19 cellular contexts compared by ENCODE assay signal in the genomic region with DNA sequence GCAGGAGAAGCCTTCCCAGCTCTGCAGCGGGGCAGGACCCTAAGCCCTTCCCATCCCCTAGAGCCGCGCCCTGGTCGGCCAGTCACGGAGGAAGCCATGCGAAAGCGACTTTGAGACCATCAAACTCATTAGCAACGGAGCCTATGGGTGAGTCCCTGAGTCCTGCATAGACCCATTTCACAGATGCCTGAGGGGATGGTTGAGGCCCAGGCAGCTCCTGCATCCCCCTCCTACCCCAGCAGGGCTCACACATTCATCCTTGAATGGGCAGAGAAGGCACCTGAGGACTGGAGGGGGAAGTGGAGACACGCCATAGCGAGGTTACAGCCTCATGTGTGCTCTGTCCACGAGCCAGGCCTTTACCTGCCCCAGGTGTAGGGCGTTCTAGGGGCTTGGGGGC. TPM values are rescaled to one million over a fixed set of nuclear protein-coding genes. Genes with fewer than 3 reads are reported as not detected.
A peak's percentile ranks its signal among the peaks of the same experiment; 100 is the strongest.
DNase-seq lines count a peak whose midpoint lies in the region; ATAC-seq and TF ChIP-seq lines count a peak whose summit lies in the region.
"Had no signal": no experiment of that assay in that cellular context is flagged by ENCODE, and none has a peak within 500 bp of the region (broad histone marks: within the 10 kb centered on the region; RNA-seq: fewer than 3 reads in every experiment).

No MANE protein-coding gene starts in this region.

- H3K4me3 ChIP-seq in tibial artery, result no peak overlapping the region
- H3K4me3 ChIP-seq: PC-9 had no signal

- H3K36me3 Mint-ChIP-seq in activated CD8-positive, alpha-beta memory T cell treated with anti-CD3 and anti-CD28 coated beads, Interleukin-2, amount 10 ng/mL, durations not matched to agents 7 days and 5 days, result peaks cover 35% of the 10 kb centered on the region
- peaks cover 15 to 50% (median 17%) of the 10 kb centered on the region in 3 donors for H3K36me3 Mint-ChIP-seq in immature natural killer cell
- peaks cover 48 to 60% of the 10 kb centered on the region in 2 donors for H3K36me3 Mint-ChIP-seq in stimulated activated naive B cell treated with anti-CD40 and anti-IgM and Interleukin-4, amounts not matched to agents 10 μg/mL and 1 μg/mL and 100 μg/mL, for 72 hours

- intact Hi-C loops in tibial artery (cut with DNase I; ENCODE audit: low total_unique reads), result no loop called here

- no peaks in the 10 kb centered on the region for H3K9me3 ChIP-seq in tibial artery

- peak overlapping the region; percentile 74 for H3K27ac Mint-ChIP-seq in activated CD8-positive, alpha-beta memory T cell treated with anti-CD3 and anti-CD28 coated beads, Interleukin-2, amount 10 ng/mL, durations not matched to agents 7 days and 5 days
- peak overlapping the region; percentile 79 to 96 (median 90) for H3K27ac Mint-ChIP-seq in immature natural killer cell
- H3K27ac Mint-ChIP-seq in stimulated activated naive B cell treated with anti-CD40 and anti-IgM and Interleukin-4, amounts not matched to agents 10 μg/mL and 1 μg/mL and 100 μg/mL, for 72 hours, result peak overlapping the region; percentile 71

- no peak overlapping the region for H3K4me3 Mint-ChIP-seq in activated CD8-positive, alpha-beta memory T cell treated with anti-CD3 and anti-CD28 coated beads, Interleukin-2, amount 10 ng/mL, durations not matched to agents 7 days and 5 days
- H3K4me3 Mint-ChIP-seq in immature natural killer cell, result peak overlapping the region in 4 of 5 donors; percentile 10 to 77 (median 66)
- no peak overlapping the region for H3K4me3 Mint-ChIP-seq in stimulated activated naive B cell treated with anti-CD40 and anti-IgM and Interleukin-4, amounts not matched to agents 10 μg/mL and 1 μg/mL and 100 μg/mL, for 72 hours

- no peak for TF ChIP-seq CTCF in tibial artery (IDR thresholded peaks at IDR 0.05)

- peaks cover 10% of the 10 kb centered on the region for H3K4me1 Mint-ChIP-seq in activated CD8-positive, alpha-beta memory T cell treated with anti-CD3 and anti-CD28 coated beads, Interleukin-2, amount 10 ng/mL, durations not matched to agents 7 days and 5 days
- peaks cover 16 to 22% of the 10 kb centered on the region in 2 donors for H3K4me1 Mint-ChIP-seq in immature natural killer cell
- peaks cover 0 to 5% of the 10 kb centered on the region in 2 donors for H3K4me1 Mint-ChIP-seq in stimulated activated naive B cell treated with anti-CD40 and anti-IgM and Interleukin-4, amounts not matched to agents 10 μg/mL and 1 μg/mL and 100 μg/mL, for 72 hours

- CTCF ChIA-PET in activated CD8-positive, alpha-beta memory T cell treated with anti-CD3 and anti-CD28 coated beads, Interleukin-2, amount 10 ng/mL, durations not matched to agents 7 days and 5 days (lab: Charles Lee), result interaction anchor here (0.8 to 2.7 kb wide), 6 partner anchors 9 to 45 kb away, joined by 3 to 9 read pairs (median 4); partner anchors contain the start of gene IFI30

- DNase-seq in activated CD8-positive, alpha-beta memory T cell treated with anti-CD3 and anti-CD28 coated beads, Interleukin-2, amount 10 ng/mL, durations not matched to agents 7 days and 5 days, result no peak
- no peak for DNase-seq in activated CD8-positive, alpha-beta memory T cell treated with anti-CD3 and anti-CD28 coated beads, Interleukin-2, amount 50 U/mL, for 4 hours
- no peak for DNase-seq in immature natural killer cell
- no peak for DNase-seq in stimulated activated naive B cell treated with anti-CD40 and anti-IgM and Interleukin-4, amounts not matched to agents 10 μg/mL and 1 μg/mL and 100 μg/mL, for 72 hours
- no peak for DNase-seq in NCI-H2227 treated with DMSO at 0.1 percent for 48 hours (lab: John Stamatoyannopoulos, UW)
- DNase-seq in tibial artery, result no peak
- DNase-seq: GOT3, HCEC 1CT, NCI-H1105, NCI-H146, NCI-H2029, NCI-H226, NCI-H510A treated with DMSO at 0.1 percent for 48 hours, NCI-H748 treated with DMSO at 0.1 percent for 48 hours, PC-9, RPMI8226, SHP77 treated with DMSO at 0.1 percent for 48 hours had no signal

- H3K27me3 ChIP-seq in tibial artery, result no peaks in the 10 kb centered on the region

- no peaks in the 10 kb centered on the region for H3K9me3 Mint-ChIP-seq in activated CD8-positive, alpha-beta memory T cell treated with anti-CD3 and anti-CD28 coated beads, Interleukin-2, amount 10 ng/mL, durations not matched to agents 7 days and 5 days (ENCODE audit: low read depth)
- no peaks in the 10 kb centered on the region for H3K9me3 Mint-ChIP-seq in immature natural killer cell
- H3K9me3 Mint-ChIP-seq in stimulated activated naive B cell treated with anti-CD40 and anti-IgM and Interleukin-4, amounts not matched to agents 10 μg/mL and 1 μg/mL and 100 μg/mL, for 72 hours, result no peaks in the 10 kb centered on the region

- H3K27ac ChIP-seq in tibial artery, result no peak overlapping the region
- H3K27ac ChIP-seq: C4-2B, PC-9 had no signal

- no peaks in the 10 kb centered on the region for H3K4me1 ChIP-seq in tibial artery

- no peak for ATAC-seq in activated CD8-positive, alpha-beta memory T cell treated with anti-CD3 and anti-CD28 coated beads, Interleukin-2, amount 10 ng/mL, durations not matched to agents 7 days and 5 days
- no peak for ATAC-seq in stimulated activated naive B cell treated with anti-CD40 and anti-IgM and Interleukin-4, amounts not matched to agents 10 μg/mL and 1 μg/mL and 100 μg/mL, for 72 hours (replicated peaks)

- peaks cover 32 to 97% (median 51%) of the 10 kb centered on the region in 3 donors for H3K36me3 ChIP-seq in tibial artery

- no peaks in the 10 kb centered on the region for H3K27me3 Mint-ChIP-seq in activated CD8-positive, alpha-beta memory T cell treated with anti-CD3 and anti-CD28 coated beads, Interleukin-2, amount 10 ng/mL, durations not matched to agents 7 days and 5 days
- peaks cover 0 to 3% (median 2%) of the 10 kb centered on the region in 3 donors for H3K27me3 Mint-ChIP-seq in immature natural killer cell (ENCODE audit: low read depth in 3 of 3)
- no peaks in the 10 kb centered on the region for H3K27me3 Mint-ChIP-seq in stimulated activated naive B cell treated with anti-CD40 and anti-IgM and Interleukin-4, amounts not matched to agents 10 μg/mL and 1 μg/mL and 100 μg/mL, for 72 hours

RNA-seq across cellular contexts. Expression of gene PIK3R2, which starts 24.2 kb away (rescaled TPM):
- 10 to 100 TPM in 1 of 2 experiments, 1 to 10 TPM in 1; 8.0 to 11.2 TPM for total RNA-seq in activated CD8-positive, alpha-beta memory T cell treated with anti-CD3 and anti-CD28 coated beads, Interleukin-2, amount 10 ng/mL, durations not matched to agents 7 days and 5 days
- polyA plus RNA-seq in immature natural killer cell, result 1 to 10 TPM; 1.7 to 4.7 (median 3.5) TPM

RNA-seq across cellular contexts. Expression of gene MAST3, which starts 31.2 kb away (rescaled TPM):
- 10 to 100 TPM; 25.7 to 34.1 TPM for total RNA-seq in activated CD8-positive, alpha-beta memory T cell treated with anti-CD3 and anti-CD28 coated beads, Interleukin-2, amount 10 ng/mL, durations not matched to agents 7 days and 5 days
- polyA plus RNA-seq in immature natural killer cell, result 10 to 100 TPM in 2 of 3 donors, 1 to 10 TPM in 1; 7.3 to 39.1 (median 12.6) TPM

RNA-seq across cellular contexts. Expression of gene IL12RB1, which starts 42.1 kb away (rescaled TPM):
- total RNA-seq in activated CD8-positive, alpha-beta memory T cell treated with anti-CD3 and anti-CD28 coated beads, Interleukin-2, amount 10 ng/mL, durations not matched to agents 7 days and 5 days, result 10 to 100 TPM; 69.9 to 76.2 TPM
- polyA plus RNA-seq in immature natural killer cell, result 100 to 1,000 TPM in 1 of 3 donors, 10 to 100 TPM in 2; 62.7 to 105 (median 83.3) TPM
- total RNA-seq: IMR-90 had no signal
- polyA plus RNA-seq: IMR-90 had no signal

RNA-seq across cellular contexts. Expression of gene IFI30, which starts 44.8 kb away (rescaled TPM):
- 10 to 100 TPM; 57.1 to 66.2 TPM for total RNA-seq in activated CD8-positive, alpha-beta memory T cell treated with anti-CD3 and anti-CD28 coated beads, Interleukin-2, amount 10 ng/mL, durations not matched to agents 7 days and 5 days
- 100 to 1,000 TPM in 1 of 3 donors, 10 to 100 TPM in 2; 49.0 to 184 (median 83.1) TPM for polyA plus RNA-seq in immature natural killer cell

Comparison
In these comparisons a context has a peak if more than half of its experiments do, and no peak if none do; other contexts are left out.
1. H3K4me3 Mint-ChIP-seq: peak in immature natural killer cell (4 of 5); none in activated CD8-positive, alpha-beta memory T cell treated with anti-CD3 and anti-CD28 coated beads, Interleukin-2, amount 10 ng/mL, durations not matched to agents 7 days and 5 days (single experiment) and stimulated activated naive B cell treated with anti-CD40 and anti-IgM and Interleukin-4, amounts not matched to agents 10 μg/mL and 1 μg/mL and 100 μg/mL, for 72 hours (0 of 2).
2. Peak in every context shown above with its lines, with median percentiles within 50 percentile points of each other: H3K27ac Mint-ChIP-seq.